In genomic region chr2:27822049-27822448, GRCh38 we compare ENCODE assay signal across 25 cellular contexts.
"Had no signal": no experiment of that assay in that cellular context is flagged by ENCODE, and none has a peak within 500 bp of the region (broad histone marks: within the 10 kb centered on the region; RNA-seq: fewer than 3 reads in every experiment).

No MANE protein-coding gene starts in this region.

- H3K4me1 ChIP-seq: adrenal gland, body of pancreas, tibial nerve had no signal

- H3K9me3 ChIP-seq: adrenal gland, body of pancreas had no signal

- H3K27me3 ChIP-seq: adrenal gland, body of pancreas, heart left ventricle, tibial nerve had no signal

- H3K36me3 ChIP-seq: tibial nerve had no signal

- H3K4me2 ChIP-seq: smooth muscle cell had no signal

- H3K27ac ChIP-seq: adrenal gland, body of pancreas, tibial nerve had no signal

- ATAC-seq: body of pancreas; effector memory CD8-positive, alpha-beta T cell; natural killer cell treated with Interleukin-12 subunit alpha and Interleukin-12 subunit beta and Interleukin-15 and Interleukin-18, amount 100 ng/mL, for 72 hours had no signal

- H3K4me3 ChIP-seq: adrenal gland, body of pancreas, coronary artery, heart left ventricle, smooth muscle cell, tibial nerve had no signal

- DNase-seq: activated CD4-positive, alpha-beta memory T cell treated with anti-CD3 and anti-CD28 coated beads for 36 hours; activated CD4-positive, alpha-beta T cell treated with anti-CD3 and anti-CD28 coated beads, Interleukin-2, amount 10 ng/mL, durations not matched to agents 24 days and 14 days; activated CD4-positive, CD25-positive, alpha-beta regulatory T cell treated with anti-CD3 and anti-CD28 coated beads, Interleukin-2, amount 50 U/mL, for 72 hours; activated CD8-positive, alpha-beta memory T cell treated with anti-CD3 and anti-CD28 coated beads, Interleukin-2, amount 50 U/mL, for 4 hours; activated effector memory CD4-positive, alpha-beta T cell treated with anti-CD3 and anti-CD28 coated beads, Interleukin-2, amount 50 U/mL, for 16 hours; activated naive CD4-positive, alpha-beta T cell treated with anti-CD3 and anti-CD28 coated beads for 36 hours; activated naive CD8-positive, alpha-beta T cell treated with anti-CD3 and anti-CD28 coated beads for 36 hours; activated T-cell treated with anti-CD3 and anti-CD28 coated beads, Interleukin-2, amount 50 U/mL, for 1 hour; adrenal gland; aorta; body of pancreas; cerebellar nuclear complex; effector memory CD8-positive, alpha-beta T cell; erythroblast; heart left ventricle; kidney glomerular epithelial cell; mesendoderm; posterior cingulate gyrus; stimulated activated CD4-positive, alpha-beta T cell treated with anti-CD3 and anti-CD28 coated beads, Interleukin-2, amount 100 ng/mL, for 24 hours; stimulated activated naive CD4-positive, alpha-beta T cell treated with Interleukin-2 at 50 U/mL for 16 hours; T-helper 2 cell had no signal
